Comparison of ENCODE assay signal across 17 cellular contexts in the genomic region with DNA sequence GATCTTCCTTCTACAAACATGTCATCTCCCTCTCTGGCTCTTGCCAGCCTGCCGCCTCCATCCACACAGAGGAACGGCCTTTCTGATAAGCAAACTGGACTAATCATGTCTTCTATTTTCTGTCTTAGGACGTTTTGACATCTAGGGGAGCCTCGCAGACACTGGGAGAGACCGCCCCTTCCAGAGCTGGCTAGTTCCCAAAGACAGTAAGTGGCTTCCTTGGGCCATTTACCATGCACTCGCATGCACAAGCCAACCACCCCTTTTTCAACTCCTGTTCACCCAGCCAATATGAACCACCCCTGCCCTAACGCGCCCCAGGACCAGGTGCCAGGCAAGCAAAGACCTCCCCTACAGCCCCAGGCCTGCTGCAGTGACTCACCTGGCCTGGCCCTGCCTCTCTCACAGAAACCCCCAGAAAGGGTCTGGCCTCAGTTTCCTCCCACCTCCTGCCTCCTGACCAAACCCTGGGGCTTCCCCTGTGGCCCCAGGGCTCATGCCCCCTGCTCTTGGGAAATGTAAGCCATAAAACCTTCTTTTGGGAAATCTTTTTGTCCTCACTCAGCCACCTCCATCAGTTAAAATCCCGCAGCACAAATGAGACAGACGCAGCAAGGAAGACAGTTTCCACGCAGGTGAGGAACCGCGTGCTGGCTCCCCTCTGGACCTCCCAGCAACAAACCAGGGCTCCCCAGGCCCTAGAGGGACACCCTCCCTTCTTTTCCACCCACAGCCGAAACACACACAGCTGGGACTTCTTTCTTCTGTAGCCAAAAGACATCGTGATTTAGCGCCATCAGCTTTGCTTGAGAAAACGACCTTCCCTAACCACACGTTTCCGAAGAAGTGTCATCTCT. TPM values are rescaled to one million over a fixed set of nuclear protein-coding genes. Genes with fewer than 3 reads are reported as not detected.
DNase-seq lines count a peak whose midpoint lies in the region; ATAC-seq, FAIRE-seq and TF ChIP-seq lines count a peak whose summit lies in the region.
"Had no signal": no experiment of that assay in that cellular context is flagged by ENCODE, and none has a peak within 500 bp of the region (broad histone marks: within the 10 kb centered on the region; RNA-seq: fewer than 3 reads in every experiment).

No MANE protein-coding gene starts in this region.

- in situ Hi-C loops in HepG2 (cut with HindIII; ENCODE audit: extremely low pct_ligation_motif_present, low pct_unique_long_range_greater_than_20kb): no loop called here

- H3F3A ChIP-seq in GM23338 (replicated peaks; ENCODE audit: low read depth): no peaks in the 10 kb centered on the region

- peaks cover 39% of the 10 kb centered on the region for H3K36me3 Mint-ChIP-seq in GM23338 (ENCODE audit: low read depth)
- peaks cover 30% of the 10 kb centered on the region for H3K36me3 Mint-ChIP-seq in WTC11

- H3K4me3 Mint-ChIP-seq in GM23338: no peak overlapping the region; the same call in 2 of the 3 replicates
- no peak overlapping the region for H3K4me3 Mint-ChIP-seq in WTC11
- H3K4me3 Mint-ChIP-seq: CD4-positive, alpha-beta T cell had no signal

- DNase-seq in GM23338 (ENCODE audit: low spot score): no peak
- DNase-seq in WTC11 (ENCODE audit: low spot score): no peak
- DNase-seq in HepG2 (ENCODE audit: low spot score): no peak
- peak; percentile 19 for DNase-seq in sciatic nerve (ENCODE audit: low spot score)
- no peak for DNase-seq in vagina (ENCODE audit: extremely low spot score in 2 of 2)
- DNase-seq in SHP77 treated with DMSO at 0.1 percent for 48 hours (lab: John Stamatoyannopoulos, UW): no peak
- DNase-seq: BE2C; CD4-positive, alpha-beta T cell; DMS79; NCI-H1092; NCI-H146; NCI-H2081; NCI-H510A; NCI-H774; RPMI8226 had no signal

- H3K36me3 ChIP-seq in GM23338 (ENCODE audit: insufficient read depth) (no peaks in the 10 kb centered on the region), HepG2 (replicated peaks in 1 of 2; ENCODE audit: control insufficient read depth in 1 of 2, insufficient read depth in 2 of 2, low read length in 2 of 2) (peaks cover 28 to 62% of the 10 kb centered on the region in 2 experiments; a peak in 4 of 5 replicates), vagina (no peaks in the 10 kb centered on the region)
- H3K36me3 ChIP-seq: BE2C had no signal

- POLR2A ChIA-PET in WTC11 (lab: Charles Lee): no interaction called here
- POLR2A ChIA-PET in HepG2 (lab: Yijun Ruan, JAX): no interaction called here

- no peak for TF ChIP-seq POLR2A in HepG2 (IDR thresholded peaks at IDR 0.05; ENCODE audit: insufficient read depth in 1 of 2, low read depth in 2 of 2, low read length in 2 of 2)
- TF ChIP-seq POLR2A in vagina (IDR thresholded peaks at IDR 0.05): no peak

- ATAC-seq in GM23338: no peak; the same call in 2 of the 3 replicates
- no peak for ATAC-seq in WTC11
- peak; percentile 23; the same call in 2 of the 3 replicates for ATAC-seq in HepG2
- ATAC-seq in sciatic nerve: no peak
- no peak for ATAC-seq in activated CD4-positive, CD25-positive, alpha-beta regulatory T cell treated with anti-CD3 and anti-CD28 coated beads, Interleukin-2, amount 50 U/mL, for 24 hours
- ATAC-seq: K562 had no signal

- peaks cover 8% of the 10 kb centered on the region for H3K27me3 Mint-ChIP-seq in GM23338 (ENCODE audit: insufficient read depth, low read depth, poor library complexity)
- no peaks in the 10 kb centered on the region for H3K27me3 Mint-ChIP-seq in WTC11 (ENCODE audit: low read depth)

- no peaks in the 10 kb centered on the region for H3K9me2 ChIP-seq in GM23338 (ENCODE audit: insufficient read depth)

- H3K4me2 ChIP-seq in GM23338 (no peak overlapping the region), HepG2 (ENCODE audit: low read depth, low read length) (no peak overlapping the region)

- TF ChIP-seq EP300 in HepG2 (IDR thresholded peaks at IDR 0.05; ENCODE audit: low read depth in 2 of 2, low read length in 2 of 2) (no peak), HepG2 (CRISPR knock-in tag; IDR thresholded peaks at IDR 0.05; ENCODE audit: borderline replicate concordance) (no peak)

- H3K4me1 Mint-ChIP-seq in GM23338 (peaks cover 31% of the 10 kb centered on the region), WTC11 (peaks cover 39% of the 10 kb centered on the region)

- H3K79me2 ChIP-seq in GM23338 (replicated peaks; ENCODE audit: insufficient read depth) (peaks cover 89% of the 10 kb centered on the region), HepG2 (ENCODE audit: insufficient read depth, low read length) (peaks cover 77% of the 10 kb centered on the region)

- no peaks in the 10 kb centered on the region for H3K9me3 Mint-ChIP-seq in GM23338
- H3K9me3 Mint-ChIP-seq in WTC11: no peaks in the 10 kb centered on the region
- H3K9me3 Mint-ChIP-seq: CD4-positive, alpha-beta T cell had no signal

- H2AFZ ChIP-seq in GM23338 (no peak overlapping the region), HepG2 (ENCODE audit: low read length) (no peak overlapping the region)

- H4K20me1 ChIP-seq in GM23338 (replicated peaks; ENCODE audit: insufficient read depth) (peaks cover 15% of the 10 kb centered on the region), HepG2 (ENCODE audit: insufficient read depth, low read length) (peaks cover 47% of the 10 kb centered on the region)

- no peak for TF ChIP-seq RAD21 in HepG2 (CRISPR knock-in tag; IDR thresholded peaks at IDR 0.05)

- intact Hi-C loops in HepG2 (cut with micrococcal nuclease; ENCODE audit: unreplicated experiment): no loop called here
- intact Hi-C loops in sciatic nerve (cut with DNase I): no loop called here
- intact Hi-C loops in vagina (cut with DNase I): no loop called here

- H3K27me3 ChIP-seq in GM23338 (ENCODE audit: insufficient read depth) (no peaks in the 10 kb centered on the region), HepG2 (ENCODE audit: control insufficient read depth in 1 of 2, insufficient read depth in 2 of 2, low read length in 2 of 2) (no peaks in the 10 kb centered on the region), vagina (no peaks in the 10 kb centered on the region)

- H3K9me3 ChIP-seq in HepG2 (ENCODE audit: low read length): no peaks in the 10 kb centered on the region
- H3K9me3 ChIP-seq in vagina: no peaks in the 10 kb centered on the region
- H3K9me3 ChIP-seq: BE2C had no signal

- no peak for FAIRE-seq in HepG2 (lab: Jason Lieb, UNC)
- FAIRE-seq: K562 had no signal

- H3K4me3 ChIP-seq in GM23338: no peak overlapping the region
- no peak overlapping the region for H3K4me3 ChIP-seq in HepG2 (replicated peaks in 1 of 3; ENCODE audit: insufficient read depth in 1 of 3, low read depth in 2 of 3, low read length in 3 of 3)
- no peak overlapping the region for H3K4me3 ChIP-seq in vagina
- H3K4me3 ChIP-seq: K562 had no signal

- CTCF ChIA-PET in WTC11 (lab: Charles Lee): interaction anchor here (1.5 kb wide), 1 partner anchor 38 kb away, joined by 5 read pairs; the partner anchor contains the start of gene SHANK2
- CTCF ChIA-PET in HepG2 (lab: Yijun Ruan, JAX; ENCODE audit: low intra/inter-chr PET ratio, low total read pairs): no interaction called here

- no TSS peak for BruUV-seq in HepG2 (replicated peaks; lab: Mats Ljungman, UMichigan)

- H3K27ac ChIP-seq in GM23338 (ENCODE audit: low read depth): no peak overlapping the region
- H3K27ac ChIP-seq in HepG2 (ENCODE audit: extremely low read length, insufficient read depth, low read length): no peak overlapping the region
- H3K27ac ChIP-seq in vagina: no peak overlapping the region

- H3K27ac Mint-ChIP-seq in GM23338 (peak overlapping the region; percentile 59; the same call in 1 of the 2 replicates), WTC11 (peak overlapping the region; percentile 62)
- H3K27ac Mint-ChIP-seq: CD4-positive, alpha-beta T cell had no signal

- WGBS in HepG2 (ENCODE audit: low lambda C conversion rate): 94% methylated on average over 19 of the region's 19 CpGs

- no peak overlapping the region for H3K9ac ChIP-seq in HepG2 (ENCODE audit: insufficient read depth, low read depth, low read length)

- TF ChIP-seq CTCF in GM23338 (conservative IDR thresholded peaks at IDR 0.05; ENCODE audit: low read depth in 2 of 2): no peak
- no peak for TF ChIP-seq CTCF in WTC11 (IDR thresholded peaks at IDR 0.05)
- no peak for TF ChIP-seq CTCF in HepG2 (CRISPR knock-in tag; IDR thresholded peaks at IDR 0.05)
- no peak for TF ChIP-seq CTCF in vagina (IDR thresholded peaks at IDR 0.05)

- H3K4me1 ChIP-seq in GM23338 (ENCODE audit: insufficient read depth): peaks cover 5% of the 10 kb centered on the region; the same call in 1 of the 2 replicates
- H3K4me1 ChIP-seq in HepG2 (ENCODE audit: insufficient read depth, low read length): peaks cover 19% of the 10 kb centered on the region
- no peaks in the 10 kb centered on the region for H3K4me1 ChIP-seq in vagina
- H3K4me1 ChIP-seq: BE2C had no signal

TF ChIP-seq in WTC11, 78 proteins besides CTCF, POLR2A, EP300 and RAD21 (continues in another document):
- TF ChIP-seq GTF2I (CRISPR knock-in tag; conservative IDR thresholded peaks at IDR 0.05): no peak

TF ChIP-seq in HepG2, 621 proteins besides CTCF, POLR2A, EP300 and RAD21 (continues in another document):
- no peak for TF ChIP-seq ZNF205 (CRISPR knock-in tag; IDR thresholded peaks at IDR 0.05)

RNA-seq across cellular contexts. Expression of gene SHANK2, which starts 38.5 kb away (rescaled TPM):
- 73.1 and 81.4 TPM in 2 replicates for total RNA-seq in GM23338 (2014; rRNA removed; shearing (Covaris generic))
- polyA plus RNA-seq in GM23338 (2016; fragmentation: Nextera tagmentation; extraction: Ambion mirVana) (16.7 and 22.0 TPM in 2 replicates), HepG2 (2011; rRNA removed) (13.0 and 16.0 TPM in 2 replicates)
- total RNA-seq in WTC11 (2021) (57.5 to 69.3 TPM (median 64.8 TPM) in 3 replicates), HepG2 (2016; rRNA removed; fragmentation: Illumina TruSeq; extraction: Trizol) (10.2 and 10.5 TPM in 2 replicates), sciatic nerve (3.7 TPM), vagina (11.0 TPM)
- 21.4 and 22.4 TPM in 2 replicates for total RNA-seq in HepG2 (2016; cell fraction: cytosol; rRNA removed; fragmentation: Illumina TruSeq; extraction: Trizol; ENCODE audit: low read depth)
- 10.1 and 10.2 TPM in 2 replicates for total RNA-seq in HepG2 (2016; cell fraction: insoluble cytoplasmic fraction; rRNA removed; fragmentation: Illumina TruSeq; extraction: Trizol)
- 14.0 and 14.5 TPM in 2 replicates for total RNA-seq in HepG2 (2016; cell fraction: membrane; rRNA removed; fragmentation: Illumina TruSeq; extraction: Trizol)
- 30.8 and 38.1 TPM in 2 replicates for total RNA-seq in HepG2 (2016; cell fraction: nucleus; rRNA removed; fragmentation: Illumina TruSeq; extraction: Trizol)
- polyA plus RNA-seq in HepG2 (2011; cell fraction: cytosol; rRNA removed): 8.0 and 9.2 TPM in 2 replicates
- 60.2 and 68.0 TPM in 2 replicates for polyA plus RNA-seq in HepG2 (2011; cell fraction: nucleus; rRNA removed)
- 11.6 and 14.7 TPM in 2 replicates for polyA plus RNA-seq in HepG2 (2012)
- 1.2 and 1.3 TPM in 2 replicates for polyA plus RNA-seq in HepG2 (2016; cell fraction: cytosol; fragmentation: Illumina TruSeq; extraction: Trizol; ENCODE audit: low read depth)
- 5.5 and 10.0 TPM in 2 replicates for polyA plus RNA-seq in HepG2 (2016; cell fraction: insoluble cytoplasmic fraction; fragmentation: Illumina TruSeq; extraction: Trizol; ENCODE audit: low read depth)
- polyA plus RNA-seq in HepG2 (2016; cell fraction: membrane; fragmentation: Illumina TruSeq; extraction: Trizol; ENCODE audit: low read depth): 2.4 and 3.2 TPM in 2 replicates
- 26.0 and 26.8 TPM in 2 replicates for polyA plus RNA-seq in HepG2 (2016; cell fraction: nucleus; fragmentation: Illumina TruSeq; extraction: Trizol; ENCODE audit: insufficient read depth, low read depth)
- polyA minus RNA-seq in HepG2 (2011; rRNA and poly(A)+ RNA removed; ENCODE audit: low replicate concordance): 0.21 and 90.9 TPM in 2 replicates
- 22.8 and 29.4 TPM in 2 replicates for polyA minus RNA-seq in HepG2 (2011; cell fraction: cytosol; rRNA and poly(A)+ RNA removed)
- 98.9 and 104 TPM in 2 replicates for polyA minus RNA-seq in HepG2 (2011; cell fraction: nucleus; rRNA and poly(A)+ RNA removed)
- total RNA-seq: CD4-positive, alpha-beta T cell had no signal
